35 cellular contexts compared by ENCODE assay signal in the genomic region with DNA sequence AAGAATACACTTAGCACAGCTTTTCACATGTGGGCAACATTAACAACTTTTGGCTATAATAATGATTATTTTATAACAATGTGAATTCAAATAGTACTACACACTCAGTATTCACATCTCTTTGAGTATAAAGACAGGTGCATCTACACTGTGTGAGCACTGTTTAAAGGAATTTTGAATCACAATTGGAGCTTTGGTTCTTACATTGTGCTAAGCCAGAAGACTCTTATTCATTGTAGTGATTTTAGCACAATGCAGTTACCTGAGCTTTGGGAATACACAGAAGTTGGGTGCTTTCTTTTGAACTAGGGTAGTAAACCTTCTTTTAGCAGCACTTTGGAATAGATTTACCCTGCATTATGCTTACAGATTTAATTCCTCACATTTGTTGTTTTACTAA. TPM values are rescaled to one million over a fixed set of nuclear protein-coding genes. Genes with fewer than 3 reads are reported as not detected.
"Had no signal": no experiment of that assay in that cellular context is flagged by ENCODE, and none has a peak within 500 bp of the region (broad histone marks: within the 10 kb centered on the region; RNA-seq: fewer than 3 reads in every experiment).

No MANE protein-coding gene starts in this region.

- H3K27me3 ChIP-seq: MG63 had no signal

- H3K4me3 ChIP-seq: MG63 had no signal

- H3K36me3 ChIP-seq: MG63 had no signal

- DNase-seq: Karpas-422, Kasumi-1, MG63, MM.1S, MV-4-11, NCI-H1048, NCI-H1092, NCI-H1092 treated with DMSO at 0.1 percent for 48 hours, NCI-H1105, NCI-H1105 treated with DMSO at 0.1 percent for 48 hours, NCI-H1417, NCI-H1417 treated with DMSO at 0.1 percent for 48 hours, NCI-H1436, NCI-H1436 treated with DMSO at 0.1 percent for 48 hours, NCI-H146, NCI-H1694, NCI-H1694 treated with DMSO at 0.1 percent for 48 hours, NCI-H187, NCI-H187 treated with DMSO at 0.1 percent for 48 hours, NCI-H1930, NCI-H2029, NCI-H2029 treated with DMSO at 0.1 percent for 48 hours, NCI-H2081, NCI-H2081 treated with DMSO at 0.1 percent for 48 hours, NCI-H2107, NCI-H2171, NCI-H2171 treated with DMSO at 0.1 percent for 48 hours, NCI-H2227 treated with DMSO at 0.1 percent for 48 hours, NCI-H226, NCI-H345, NCI-H446, NCI-H446 treated with DMSO at 0.1 percent for 48 hours, NCI-H510A, NCI-H510A treated with DMSO at 0.1 percent for 48 hours had no signal

- H3K9me3 ChIP-seq: MG63 had no signal

RNA-seq across cellular contexts. Expression of gene RIMS1, which starts 20.5 kb away (rescaled TPM):
- total RNA-seq: MCF 10A had no signal
